9 cellular contexts compared by ENCODE assay signal in the genomic region with DNA sequence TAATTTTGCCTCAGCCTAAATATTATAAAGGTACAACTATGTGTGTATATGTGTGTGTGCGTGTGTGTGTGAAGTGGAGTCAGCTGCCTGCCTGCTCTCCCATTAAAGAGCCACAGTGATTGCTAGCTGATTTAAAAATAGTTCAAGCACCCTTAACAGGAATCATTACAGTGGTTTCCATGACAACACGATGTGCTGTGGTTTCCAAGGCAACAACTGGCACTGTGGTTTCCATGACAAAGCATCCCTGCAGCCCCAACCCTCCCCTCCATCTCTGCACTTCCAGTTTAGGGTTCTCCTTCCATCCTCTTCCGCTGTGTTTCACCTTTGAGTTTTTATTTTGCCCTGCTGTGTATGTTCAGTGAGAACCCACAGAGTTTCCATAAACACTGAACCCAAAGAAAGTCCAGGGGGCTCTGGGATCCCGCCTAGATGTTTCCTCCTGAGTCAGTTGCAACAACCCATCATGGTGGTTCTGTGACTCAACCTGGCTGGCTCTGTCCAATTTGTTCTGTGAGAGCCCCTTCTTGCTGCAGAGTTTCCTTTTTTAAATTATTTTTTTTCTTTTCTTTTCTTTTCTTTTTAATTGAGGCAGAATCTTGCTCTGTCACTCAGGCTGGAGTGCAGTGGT. TPM values are rescaled to one million over a fixed set of nuclear protein-coding genes. Genes with fewer than 3 reads are reported as not detected.
DNase-seq lines count a peak whose midpoint lies in the region; TF ChIP-seq lines count a peak whose summit lies in the region.
"Had no signal": no experiment of that assay in that cellular context is flagged by ENCODE, and none has a peak within 500 bp of the region (broad histone marks: within the 10 kb centered on the region; RNA-seq: fewer than 3 reads in every experiment).

No MANE protein-coding gene starts in this region.

- TF ChIP-seq CTCF in brain microvascular endothelial cell (IDR thresholded peaks at IDR 0.05; ENCODE audit: low read depth, low read length, missing control alignments): no peak

- no peak overlapping the region for H3K4me3 ChIP-seq in brain microvascular endothelial cell (ENCODE audit: low read depth, low read length)

- H3K27me3 ChIP-seq in brain microvascular endothelial cell (replicated peaks): no peaks in the 10 kb centered on the region

- no peaks in the 10 kb centered on the region for H3K36me3 ChIP-seq in brain microvascular endothelial cell (replicated peaks)

- H3K27ac ChIP-seq in brain microvascular endothelial cell: no peak overlapping the region

- DNase-seq in NK-92 treated with Interleukin-12 subunit alpha and Interleukin-12 subunit beta, amount 100 ng/mL, for 24 hours (lab: John Stamatoyannopoulos, UW): peak; percentile 50
- DNase-seq in NK-92 (lab: John Stamatoyannopoulos, UW; ENCODE audit: unreplicated experiment): no peak
- peak; percentile 64 for DNase-seq in NCI-H2171 (lab: John Stamatoyannopoulos, UW)
- DNase-seq in brain microvascular endothelial cell: peak; percentile 79
- DNase-seq in nucleus accumbens (lab: John Stamatoyannopoulos, UW): peak in 35 of 56 donors; percentile 15 to 85 (median 54)
- DNase-seq in dermis blood vessel endothelial cell: no peak
- no peak for DNase-seq in activated naive CD4-positive, alpha-beta T cell (lab: John Stamatoyannopoulos, UW)
- no peak for DNase-seq in T-helper 9 cell
- DNase-seq: NCI-H226 had no signal

- in situ Hi-C loops in brain microvascular endothelial cell (cut with HindIII; ENCODE audit: low pct_ligation_motif_present, low sequenced_read_pairs): no loop called here

RNA-seq across cellular contexts. Expression of a gene that starts 7.1 kb away (rescaled TPM):
- under 0.01 and 0.98 TPM in 2 replicates for total RNA-seq in dermis blood vessel endothelial cell

RNA-seq across cellular contexts. Expression of a gene that starts 17.2 kb away (rescaled TPM):
- total RNA-seq in dermis blood vessel endothelial cell: under 0.01 and 0.17 TPM in 2 replicates

RNA-seq across cellular contexts. Expression of a gene that starts 49.7 kb away (rescaled TPM):
- total RNA-seq in dermis blood vessel endothelial cell: not detected in 2 replicates

Comparison
In these comparisons a context has a peak if more than half of its experiments do, and no peak if none do; other contexts are left out.
1. DNase-seq: peak in NK-92 treated with Interleukin-12 subunit alpha and Interleukin-12 subunit beta, amount 100 ng/mL, for 24 hours (single experiment), NCI-H2171 (single experiment), brain microvascular endothelial cell (single experiment) and nucleus accumbens (35 of 56); none in NK-92 (single experiment), dermis blood vessel endothelial cell (single experiment), activated naive CD4-positive, alpha-beta T cell (0 of 4) and T-helper 9 cell (single experiment).